Comparison of ENCODE assay signal across 15 cellular contexts in genomic region chr18:39742015-39742466, GRCh38.
DNase-seq lines count a peak whose midpoint lies in the region; ATAC-seq and TF ChIP-seq lines count a peak whose summit lies in the region.
"Had no signal": no experiment of that assay in that cellular context is flagged by ENCODE, and none has a peak within 500 bp of the region (broad histone marks: within the 10 kb centered on the region; RNA-seq: fewer than 3 reads in every experiment).

No MANE protein-coding gene starts in this region.

- WGBS in SK-N-SH (ENCODE audit: low lambda C conversion rate) = 21% methylated on average over 5 of the region's 5 CpGs
- WGBS in esophagus squamous epithelium, 2 donors = 24 to 36% methylated on average over 5 of the region's 5 CpGs

- TF ChIP-seq CTCF in SK-N-SH (IDR thresholded peaks at IDR 0.05) (no peak), mesothelial cell of epicardium (IDR thresholded peaks at IDR 0.05; ENCODE audit: unreplicated experiment) (no peak), esophagus squamous epithelium (IDR thresholded peaks at IDR 0.05) (no peak)

- TF ChIP-seq POLR2A in esophagus squamous epithelium (IDR thresholded peaks at IDR 0.05) = no peak

- no peaks in the 10 kb centered on the region for H4K20me1 ChIP-seq in SK-N-SH (ENCODE audit: insufficient read depth)

- no peak overlapping the region for H3K9ac ChIP-seq in SK-N-SH
- H3K9ac ChIP-seq: neural progenitor cell had no signal

- H3K27me3 Mint-ChIP-seq in mesothelial cell of epicardium (ENCODE audit: low read depth) = no peaks in the 10 kb centered on the region

- H3K27ac ChIP-seq in SK-N-SH (ENCODE audit: low read depth in 2 of 2, low read length in 1 of 2) (peak overlapping the region in 1 of 2 experiments; percentile 85; a peak in 1 of 4 replicates), esophagus squamous epithelium (no peak overlapping the region)
- H3K27ac ChIP-seq: lower lobe of right lung, neural progenitor cell had no signal

- H3K9me3 ChIP-seq in SK-N-SH (no peaks in the 10 kb centered on the region), esophagus squamous epithelium (no peaks in the 10 kb centered on the region)
- H3K9me3 ChIP-seq: HAP-1, lower lobe of right lung had no signal

- H3K9me3 Mint-ChIP-seq in mesothelial cell of epicardium = no peaks in the 10 kb centered on the region
- H3K9me3 Mint-ChIP-seq: neural progenitor cell had no signal

- H3K79me2 ChIP-seq in SK-N-SH (ENCODE audit: insufficient read depth) = no peaks in the 10 kb centered on the region

- no peaks in the 10 kb centered on the region for H3K36me3 Mint-ChIP-seq in mesothelial cell of epicardium

- H3K4me1 Mint-ChIP-seq in mesothelial cell of epicardium = peaks cover 12% of the 10 kb centered on the region

- no peaks in the 10 kb centered on the region for H3K36me3 ChIP-seq in SK-N-SH (replicated peaks in 1 of 2; ENCODE audit: control insufficient read depth in 1 of 2, insufficient read depth in 2 of 2, low read length in 1 of 2)
- no peaks in the 10 kb centered on the region for H3K36me3 ChIP-seq in esophagus squamous epithelium
- H3K36me3 ChIP-seq: HAP-1, lower lobe of right lung, neural progenitor cell had no signal

- H3K4me3 ChIP-seq in SK-N-SH (ENCODE audit: low read depth in 2 of 2, low read length in 1 of 2) (no peak overlapping the region), esophagus squamous epithelium (no peak overlapping the region)
- H3K4me3 ChIP-seq: HAP-1, lower lobe of right lung, neural progenitor cell had no signal

- H3K4me2 ChIP-seq in SK-N-SH = no peak overlapping the region
- H3K4me2 ChIP-seq: neural progenitor cell had no signal

- peak; percentile 31 for TF ChIP-seq RAD21 in SK-N-SH (IDR thresholded peaks at IDR 0.05; ENCODE audit: low read length)

- no peak overlapping the region for H2AFZ ChIP-seq in SK-N-SH (ENCODE audit: low read depth)
- H2AFZ ChIP-seq: neural progenitor cell had no signal

- H3K27me3 ChIP-seq in SK-N-SH (ENCODE audit: insufficient read depth) = no peaks in the 10 kb centered on the region
- H3K27me3 ChIP-seq in esophagus squamous epithelium = no peaks in the 10 kb centered on the region
- H3K27me3 ChIP-seq: neural progenitor cell had no signal

- H3K9me2 ChIP-seq in SK-N-SH = no peaks in the 10 kb centered on the region

- peak in 1 of 2 experiments; percentile 95; a peak in 2 of 4 replicates for TF ChIP-seq EP300 in SK-N-SH (IDR thresholded peaks at IDR 0.05; ENCODE audit: borderline replicate concordance in 1 of 2, low read depth in 1 of 2, low read length in 1 of 2)

- POLR2A ChIA-PET in SK-N-SH (lab: Yijun Ruan, JAX) = no interaction called here

- CTCF ChIA-PET in SK-N-SH (lab: Yijun Ruan, JAX) = interaction anchor here (0.5 to 1.4 kb wide), 4 partner anchors 16 to 1570 kb away, joined by 3 to 5 read pairs (median 3); no protein-coding TSS in a partner anchor

- no peaks in the 10 kb centered on the region for H3F3A ChIP-seq in SK-N-SH (replicated peaks; ENCODE audit: insufficient read depth)

- ATAC-seq in HG03135 (IDR thresholded peaks at IDR 0.05; ENCODE audit: unreplicated experiment) (no peak), GM19395 (IDR thresholded peaks at IDR 0.05; ENCODE audit: unreplicated experiment) (no peak), GM21717 (IDR thresholded peaks at IDR 0.05; ENCODE audit: unreplicated experiment) (no peak)
- ATAC-seq: lower lobe of right lung had no signal

- DNase-seq in NCI-H1092 (lab: John Stamatoyannopoulos, UW) = peak; percentile 89
- peak; percentile 64 for DNase-seq in NCI-H2196 (lab: John Stamatoyannopoulos, UW; ENCODE audit: unreplicated experiment)
- peak; percentile 53 for DNase-seq in SK-N-SH
- DNase-seq in mesothelial cell of epicardium (ENCODE audit: low spot score in 2 of 2, unreplicated experiment in 2 of 2) = no peak
- DNase-seq in esophagus squamous epithelium (lab: John Stamatoyannopoulos, UW) = no peak
- DNase-seq: activated naive CD4-positive, alpha-beta T cell treated with Interleukin-2 at 50 U/mL for 16 hours; C1 segment of cervical spinal cord; cerebellar nuclear complex; erythroblast; lower lobe of right lung had no signal

- H3K27ac Mint-ChIP-seq in mesothelial cell of epicardium = peak overlapping the region; percentile 53
- H3K27ac Mint-ChIP-seq: neural progenitor cell had no signal

- intact Hi-C loops in esophagus squamous epithelium (cut with DNase I) = no loop called here

- no peak overlapping the region for H3K4me3 Mint-ChIP-seq in mesothelial cell of epicardium
- H3K4me3 Mint-ChIP-seq: neural progenitor cell had no signal

- H3K4me1 ChIP-seq in SK-N-SH (ENCODE audit: control insufficient read depth in 1 of 2, insufficient read depth in 2 of 2, low read depth in 1 of 2, low read length in 1 of 2) (peaks cover 0 to 12% of the 10 kb centered on the region in 2 experiments; a peak in 2 of 4 replicates), esophagus squamous epithelium (peaks cover 0 to 12% (median 0%) of the 10 kb centered on the region in 3 donors)
- H3K4me1 ChIP-seq: HAP-1, lower lobe of right lung, neural progenitor cell had no signal

TF ChIP-seq in SK-N-SH, 30 proteins besides CTCF, POLR2A, EP300 and RAD21:
- TF ChIP-seq PBX3 (IDR thresholded peaks at IDR 0.05) (0 out of 2 replicates have a peak, but pooled peaks have one; percentile 17), TCF12 (IDR thresholded peaks at IDR 0.05) (peak; percentile 55; the same call in 1 of the 2 replicates), TAF1 (IDR thresholded peaks at IDR 0.05; ENCODE audit: borderline replicate concordance, low read depth, low read length) (no peak), YY1 (IDR thresholded peaks at IDR 0.05; ENCODE audit: low read depth) (no peak), NFIC (IDR thresholded peaks at IDR 0.05; ENCODE audit: borderline replicate concordance) (peak; percentile 53; the same call in 1 of the 2 replicates), FOXM1 (IDR thresholded peaks at IDR 0.05; ENCODE audit: low read depth) (no peak), FOXJ3 (CRISPR knock-in tag; IDR thresholded peaks at IDR 0.05) (peak; percentile 93), SIN3A (IDR thresholded peaks at IDR 0.05; ENCODE audit: borderline replicate concordance, low read depth, low read length) (no peak), GATA2 (CRISPR knock-in tag; IDR thresholded peaks at IDR 0.05) (peak; percentile 93), EZH2phosphoT487 (IDR thresholded peaks at IDR 0.05; ENCODE audit: borderline replicate concordance, low read depth) (no peak), CHD2 (IDR thresholded peaks at IDR 0.05; ENCODE audit: low read length, partially characterized antibody) (peak; percentile 73), FOSL2 (IDR thresholded peaks at IDR 0.05; ENCODE audit: borderline replicate concordance, low read depth) (no peak), REST (IDR thresholded peaks at IDR 0.05; ENCODE audit: low read depth, low read length) (no peak), RCOR1 (IDR thresholded peaks at IDR 0.05; ENCODE audit: low read length) (peak; percentile 98), USF2 (IDR thresholded peaks at IDR 0.05; ENCODE audit: borderline replicate concordance, low read depth, low read length) (no peak), TEAD4 (IDR thresholded peaks at IDR 0.05; ENCODE audit: borderline replicate concordance, insufficient read depth) (peak; percentile 60; the same call in 1 of the 2 replicates)

Comparison
In these comparisons a context has a peak if more than half of its experiments do, and no peak if none do; other contexts are left out.
1. DNase-seq: peak in NCI-H1092 (single experiment), NCI-H2196 (single experiment) and SK-N-SH (single experiment); none in mesothelial cell of epicardium (0 of 2) and esophagus squamous epithelium (single experiment).